In genomic region chr4:36944227-36944626, GRCh38 we compare ENCODE assay signal across 13 cellular contexts.
"Had no signal": no experiment of that assay in that cellular context is flagged by ENCODE, and none has a peak within 500 bp of the region (broad histone marks: within the 10 kb centered on the region; RNA-seq: fewer than 3 reads in every experiment).

No MANE protein-coding gene starts in this region.

- H3K4me3 ChIP-seq: mucosa of descending colon, upper lobe of left lung had no signal

- H3K9me3 ChIP-seq: mucosa of descending colon, upper lobe of left lung had no signal

- H3K27me3 ChIP-seq: upper lobe of left lung had no signal

- DNase-seq: activated gamma-delta T cell treated with Interleukin-2 at 50 U/mL for 16 hours; activated T-cell treated with anti-CD3 and anti-CD28 coated beads, Interleukin-2, amount 50 U/mL, for 1 hour; aorta; effector CD8-positive, alpha-beta T cell; erythroblast; foreskin fibroblast; mucosa of descending colon; nephron progenitor cell; nucleus accumbens; small intestine; stimulated activated CD4-positive, alpha-beta T cell treated with anti-CD3 and anti-CD28 coated beads, Interleukin-15, amount 100 ng/mL, for 24 hours; T1000; upper lobe of left lung had no signal

- H3K27ac ChIP-seq: upper lobe of left lung had no signal

- H3K4me1 ChIP-seq: upper lobe of left lung had no signal

- H3K36me3 ChIP-seq: upper lobe of left lung had no signal
